In genomic region chr1:36782785-36783184, GRCh38 we compare ENCODE assay signal across 25 cellular contexts.
DNase-seq lines count a peak whose midpoint lies in the region; ATAC-seq, FAIRE-seq and TF ChIP-seq lines count a peak whose summit lies in the region.
"Had no signal": no experiment of that assay in that cellular context is flagged by ENCODE, and none has a peak within 500 bp of the region (broad histone marks: within the 10 kb centered on the region; RNA-seq: fewer than 3 reads in every experiment).

No MANE protein-coding gene starts in this region.

- no peaks in the 10 kb centered on the region for H3K36me3 ChIP-seq in kidney (ENCODE audit: control insufficient read depth in 1 of 2, insufficient read depth in 2 of 2, low read length in 2 of 2)
- no peaks in the 10 kb centered on the region for H3K36me3 ChIP-seq in spleen

- no peak overlapping the region for H3K27ac Mint-ChIP-seq in activated T-helper 17 cell treated with anti-CD3 and anti-CD28 coated beads, Interleukin-2, amount 50 U/mL, for 72 hours
- H3K27ac Mint-ChIP-seq: B cell, GM23338 had no signal

- H3K4me1 ChIP-seq in kidney (ENCODE audit: control insufficient read depth in 1 of 2, insufficient read depth in 1 of 2, low read depth in 1 of 2, low read length in 2 of 2) (no peaks in the 10 kb centered on the region), spleen (no peaks in the 10 kb centered on the region)

- ATAC-seq in activated T-helper 17 cell treated with anti-CD3 and anti-CD28 coated beads, Interleukin-2, amount 50 U/mL, for 72 hours (replicated peaks), result no peak
- ATAC-seq: Panc1 had no signal

- H3K4me3 Mint-ChIP-seq in activated T-helper 17 cell treated with anti-CD3 and anti-CD28 coated beads, Interleukin-2, amount 50 U/mL, for 72 hours, result no peak overlapping the region
- H3K4me3 Mint-ChIP-seq: B cell, GM23338, H9, IgD-negative memory B cell had no signal

- DNase-seq in HuH-7.5 (ENCODE audit: low spot score) (peak; percentile 58), kidney (peak; percentile 41), mucosa of gallbladder (ENCODE audit: low spot score) (peak; percentile 37), spleen (no peak), NCI-H1694 treated with DMSO at 0.1 percent for 48 hours (lab: John Stamatoyannopoulos, UW) (no peak), D341Med (ENCODE audit: low spot score) (no peak)
- DNase-seq: Calu3, H9, NCI-H1092, NCI-H1417 treated with DMSO at 0.1 percent for 48 hours, NCI-H187, NCI-H2081 treated with DMSO at 0.1 percent for 48 hours, NCI-H2171, NCI-H226, NCI-H510A, NCI-H69, SHP77 treated with DMSO at 0.1 percent for 48 hours had no signal

- TF ChIP-seq CTCF in kidney (IDR thresholded peaks at IDR 0.05; ENCODE audit: borderline replicate concordance, extremely low read depth, insufficient read depth), result no peak
- no peak for TF ChIP-seq CTCF in spleen (IDR thresholded peaks at IDR 0.05 in 8 of 11, conservative IDR thresholded peaks at IDR 0.05 in 3 of 11)

- no peaks in the 10 kb centered on the region for H3K9me3 Mint-ChIP-seq in activated T-helper 17 cell treated with anti-CD3 and anti-CD28 coated beads, Interleukin-2, amount 50 U/mL, for 72 hours
- H3K9me3 Mint-ChIP-seq: GM23338, H9, IgD-negative memory B cell had no signal

- H3K27ac ChIP-seq in kidney (ENCODE audit: low read depth in 2 of 2, low read length in 2 of 2) (no peak overlapping the region), spleen (no peak overlapping the region)
- H3K27ac ChIP-seq: KMS-11 had no signal

- intact Hi-C loops in kidney (cut with DNase I) (no loop called here), spleen (cut with DNase I; ENCODE audit: low total_unique reads) (no loop called here)

- H3K9me3 ChIP-seq in kidney (ENCODE audit: control insufficient read depth in 1 of 2, low read length in 2 of 2) (no peaks in the 10 kb centered on the region), spleen (no peaks in the 10 kb centered on the region)

- H3K27me3 ChIP-seq in spleen (replicated peaks in 1 of 7), result peaks cover 0 to 59% (median 4%) of the 10 kb centered on the region in 7 donors

- WGBS in spleen, 5 donors, result 56 to 86% (median 64%) methylated on average over 2 of the region's 2 CpGs

- no peaks in the 10 kb centered on the region for H3K4me1 Mint-ChIP-seq in activated T-helper 17 cell treated with anti-CD3 and anti-CD28 coated beads, Interleukin-2, amount 50 U/mL, for 72 hours
- H3K4me1 Mint-ChIP-seq: B cell, IgD-negative memory B cell had no signal

- H3K36me3 Mint-ChIP-seq in activated T-helper 17 cell treated with anti-CD3 and anti-CD28 coated beads, Interleukin-2, amount 50 U/mL, for 72 hours (ENCODE audit: low read depth), result no peaks in the 10 kb centered on the region
- H3K36me3 Mint-ChIP-seq: IgD-negative memory B cell had no signal

- H3K4me3 ChIP-seq in kidney (ENCODE audit: low read length in 2 of 2) (no peak overlapping the region), spleen (no peak overlapping the region)
- H3K4me3 ChIP-seq: GM23338 had no signal

- TF ChIP-seq POLR2A in spleen (IDR thresholded peaks at IDR 0.05), result no peak

- no peak overlapping the region for H3K9ac ChIP-seq in kidney (ENCODE audit: low read length in 2 of 2)
- H3K9ac ChIP-seq: KMS-11 had no signal

- H3K27me3 Mint-ChIP-seq in activated T-helper 17 cell treated with anti-CD3 and anti-CD28 coated beads, Interleukin-2, amount 50 U/mL, for 72 hours, result peaks cover 19% of the 10 kb centered on the region

- no peak for FAIRE-seq in kidney (lab: Jason Lieb, UNC)
- FAIRE-seq: GM18507, HTR-8/SVneo had no signal

Comparison
In these comparisons a context has a peak if more than half of its experiments do, and no peak if none do; other contexts are left out.
1. DNase-seq: peak in HuH-7.5 (single experiment), kidney (single experiment) and mucosa of gallbladder (single experiment); none in spleen (single experiment), NCI-H1694 treated with DMSO at 0.1 percent for 48 hours (single experiment) and D341Med (single experiment).